10 cellular contexts compared by ENCODE assay signal in the genomic region with DNA sequence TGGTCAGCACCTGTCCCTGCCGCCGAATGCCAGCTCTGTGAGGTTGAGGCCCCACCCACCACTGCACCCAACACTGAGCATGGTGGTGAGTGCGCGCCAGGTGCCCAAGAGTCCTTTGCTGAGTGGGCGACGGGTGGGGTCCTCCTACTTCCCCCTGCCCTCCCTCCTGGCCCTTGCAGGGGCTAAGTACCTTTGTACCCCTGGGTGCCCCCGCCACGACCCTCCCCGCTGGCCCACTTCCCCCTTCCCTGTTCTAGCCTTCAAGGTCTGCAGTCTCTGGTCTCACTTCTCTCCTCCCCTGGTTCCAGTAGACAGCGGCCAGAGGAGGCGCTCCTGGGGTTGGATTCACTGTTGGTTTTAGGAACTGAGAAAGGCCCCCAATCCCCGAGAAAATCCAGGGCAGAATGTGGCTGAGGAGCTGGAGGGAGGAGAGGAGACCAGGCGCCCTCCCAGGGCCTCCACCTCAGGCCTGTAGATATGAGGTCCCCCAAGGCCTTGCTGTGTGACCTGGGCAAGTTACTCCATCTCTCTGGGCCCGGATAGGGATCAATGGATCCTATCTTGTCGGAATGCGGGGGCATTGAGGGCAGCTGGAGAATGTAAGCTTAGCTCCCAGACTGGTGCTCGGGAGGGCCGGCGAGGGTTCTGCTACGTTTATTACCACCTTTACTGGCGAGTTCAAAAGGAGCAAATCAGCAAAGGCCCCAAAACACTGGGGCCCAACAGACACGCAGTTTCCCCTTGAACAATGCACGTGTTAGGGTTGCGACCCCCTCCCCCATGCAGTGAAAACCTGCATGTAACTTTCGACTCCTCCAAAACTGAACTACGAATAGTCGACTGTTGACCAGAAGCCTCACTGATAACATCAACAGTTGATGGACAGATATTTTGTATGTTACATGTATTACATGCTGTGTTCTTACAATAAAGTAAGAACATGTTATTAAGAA. TPM values are rescaled to one million over a fixed set of nuclear protein-coding genes. Genes with fewer than 3 reads are reported as not detected.
A peak's percentile ranks its signal among the peaks of the same experiment; 100 is the strongest.
DNase-seq lines count a peak whose midpoint lies in the region; ATAC-seq, FAIRE-seq and TF ChIP-seq lines count a peak whose summit lies in the region.
"Had no signal": no experiment of that assay in that cellular context is flagged by ENCODE, and none has a peak within 500 bp of the region (broad histone marks: within the 10 kb centered on the region; RNA-seq: fewer than 3 reads in every experiment).

No MANE protein-coding gene starts in this region.

- peaks cover 20% of the 10 kb centered on the region for H3K4me1 Mint-ChIP-seq in Calu3 (ENCODE audit: low read depth, unreplicated experiment)
- peaks cover 7 to 20% (median 15%) of the 10 kb centered on the region in 3 donors for H3K4me1 Mint-ChIP-seq in IgD-negative memory B cell

- H3K4me2 ChIP-seq in H1 (ENCODE audit: insufficient read depth in 1 of 2, low read depth in 2 of 2, low read length in 2 of 2) (peak overlapping the region; percentile 62 to 72), trophoblast cell (ENCODE audit: low read length) (peak overlapping the region; percentile 56)

- TSS peak; percentile 88 for BruUV-seq in Calu3 (replicated peaks; lab: Mats Ljungman, UMichigan)

- peaks cover under 1% of the 10 kb centered on the region for H3K9me3 Mint-ChIP-seq in Calu3 (ENCODE audit: low read depth, unreplicated experiment)
- peaks cover 2 to 10% (median 5%) of the 10 kb centered on the region in 3 donors for H3K9me3 Mint-ChIP-seq in IgD-negative memory B cell

- FAIRE-seq in H1 (lab: Jason Lieb, UNC), result no peak

- peak overlapping the region in 3 of 4 experiments; percentile 5 to 47 (median 14); a peak in 4 of 8 replicates for H3K4me3 ChIP-seq in H1 (ENCODE audit: extremely low read depth in 1 of 4, insufficient read depth in 2 of 4, low read depth in 3 of 4, low read length in 4 of 4)
- peak overlapping the region; percentile 5 for H3K4me3 ChIP-seq in trophoblast cell (ENCODE audit: low read depth, low read length)
- H3K4me3 ChIP-seq in colonic mucosa, result no peak overlapping the region

- H4K8ac ChIP-seq in H1 (ENCODE audit: extremely low read depth, insufficient read depth, low read length), result no peak overlapping the region; the same call in 1 of the 2 replicates
- H4K8ac ChIP-seq in trophoblast cell (ENCODE audit: low read depth, low read length), result no peak overlapping the region

- peaks cover 0 to under 1% of the 10 kb centered on the region in 2 experiments; a peak in 3 of 4 replicates for H3K9me3 ChIP-seq in H1 (ENCODE audit: insufficient read depth in 2 of 2, low read depth in 1 of 2, low read length in 1 of 2)
- peaks cover 3% of the 10 kb centered on the region for H3K9me3 ChIP-seq in trophoblast cell (ENCODE audit: insufficient read depth, low read depth, low read length)
- H3K9me3 ChIP-seq in colonic mucosa, result no peaks in the 10 kb centered on the region

- H4K20me1 ChIP-seq in H1 (replicated peaks in 1 of 2; ENCODE audit: control insufficient read depth in 1 of 2, insufficient read depth in 2 of 2, low read length in 2 of 2), result no peaks in the 10 kb centered on the region

- TF ChIP-seq CTCF in Calu3 (IDR thresholded peaks at IDR 0.05; ENCODE audit: unreplicated experiment) (no peak), H1 (IDR thresholded peaks at IDR 0.05; ENCODE audit: control extremely low read depth in 1 of 3, insufficient read depth in 1 of 3, low read depth in 1 of 3, low read length in 3 of 3) (peak; percentile 26 to 33 (median 29); a peak in 3 of 4 replicates), colonic mucosa (IDR thresholded peaks at IDR 0.05) (no peak)

- H2BK15ac ChIP-seq in H1 (ENCODE audit: low read length), result peak overlapping the region; percentile 72; the same call in 1 of the 2 replicates

- H3K4me3 Mint-ChIP-seq in Calu3 (ENCODE audit: low read depth, unreplicated experiment) (peak overlapping the region; percentile 53), IgD-negative memory B cell (peak overlapping the region in 3 of 4 donors; percentile 63 to 85 (median 71))

- H2BK20ac ChIP-seq in H1 (ENCODE audit: low read length), result peak overlapping the region; percentile 24

- peak in 1 of 2 experiments; percentile 45; a peak in 2 of 4 replicates for TF ChIP-seq RAD21 in H1 (IDR thresholded peaks at IDR 0.05 in 1 of 2, conservative IDR thresholded peaks at IDR 0.05 in 1 of 2; ENCODE audit: low read depth in 2 of 2, low read length in 2 of 2)

- H2BK5ac ChIP-seq in H1 (ENCODE audit: low read depth, low read length) (peak overlapping the region; percentile 96; the same call in 1 of the 2 replicates), trophoblast cell (ENCODE audit: low read depth, low read length, poor library complexity) (no peak overlapping the region)

- peaks cover 3% of the 10 kb centered on the region; the same call in 1 of the 2 replicates for H3K23me2 ChIP-seq in H1 (ENCODE audit: low read depth, low read length)

- H4K91ac ChIP-seq in H1 (replicated peaks; ENCODE audit: insufficient read length, low read length) (peak overlapping the region; percentile 94), trophoblast cell (ENCODE audit: low read depth, low read length) (peak overlapping the region; percentile 49)

- 69% methylated on average over 22 of the region's 27 CpGs; no CpG with 5 or more reads in 1 of the 2 experiments for WGBS in H1 (ENCODE audit: extremely low coverage in 1 of 2, insufficient coverage in 1 of 2, insufficient read length in 1 of 2, insufficient replicate concordance in 2 of 2, low coverage in 1 of 2, low lambda C conversion rate in 2 of 2, missing lambda C conversion rate in 1 of 2), 2 experiments
- no CpG with 5 or more reads among the region's 27 CpGs for WGBS in trophoblast cell (ENCODE audit: extremely low coverage, insufficient coverage, insufficient read length)

- H3K36me3 ChIP-seq in H1 (ENCODE audit: control insufficient read depth in 2 of 4, insufficient read depth in 4 of 4, low read length in 3 of 4) (no peaks in the 10 kb centered on the region), trophoblast cell (ENCODE audit: control insufficient read depth in 1 of 2, insufficient read depth in 2 of 2, low read length in 2 of 2) (no peaks in the 10 kb centered on the region), colonic mucosa (no peaks in the 10 kb centered on the region)

- peaks cover 16% of the 10 kb centered on the region for H3K36me3 Mint-ChIP-seq in Calu3 (ENCODE audit: insufficient read depth, unreplicated experiment)
- no peaks in the 10 kb centered on the region for H3K36me3 Mint-ChIP-seq in IgD-negative memory B cell

- H3K9ac ChIP-seq in H1 (replicated peaks in 1 of 4; ENCODE audit: extremely low read depth in 1 of 4, low read depth in 3 of 4, low read length in 3 of 4), result no peak overlapping the region; a peak in 1 of 7 replicates
- H3K9ac ChIP-seq in trophoblast cell (ENCODE audit: low read length), result no peak overlapping the region
- H3K9ac ChIP-seq in colonic mucosa (ENCODE audit: low read depth in 2 of 2, low read length in 2 of 2), result no peak overlapping the region

- H3K56ac ChIP-seq in H1 (replicated peaks; ENCODE audit: insufficient read length, low read depth, low read length), result no peak overlapping the region

- H2AFZ ChIP-seq in H1 (ENCODE audit: low read length) (no peak overlapping the region), trophoblast cell (ENCODE audit: insufficient read depth, low read length, poor library complexity) (no peak overlapping the region)

- CTCF ChIA-PET in Calu3 (lab: Charles Lee) (interaction anchor here (0.8 to 1.6 kb wide), 6 partner anchors 8 to 175 kb away, joined by 4 to 17 read pairs (median 6); no protein-coding TSS in a partner anchor), H1 (lab: Charles Lee; ENCODE audit: partially characterized antibody) (interaction anchor here (0.7 to 3.9 kb wide), 10 partner anchors 8 to 185 kb away, joined by 3 to 20 read pairs (median 3); no protein-coding TSS in a partner anchor)

- POLR2A ChIA-PET in H1 (lab: Charles Lee; ENCODE audit: partially characterized antibody), result interaction anchor here (0.6 to 1.6 kb wide), 4 partner anchors 87 to 515 kb away, joined by 3 to 7 read pairs (median 3); no protein-coding TSS in a partner anchor

- H2BK12ac ChIP-seq in H1 (ENCODE audit: low read depth, low read length), result peak overlapping the region; percentile 87; the same call in 1 of the 2 replicates
- peak overlapping the region; percentile 14 for H2BK12ac ChIP-seq in trophoblast cell (ENCODE audit: low read length)

- H4K12ac ChIP-seq in trophoblast cell (ENCODE audit: low read depth, low read length), result no peak overlapping the region

- peak; percentile 53 for DNase-seq in Calu3
- DNase-seq in H1 (ENCODE audit: low read depth in 1 of 2, low spot score in 2 of 2), result peak in 1 of 2 experiments; percentile 63
- DNase-seq in trophoblast cell, result no peak
- no peak for DNase-seq in colonic mucosa
- no peak for DNase-seq in SW480 (ENCODE audit: low spot score)
- no peak for DNase-seq in SKM-1 (lab: John Stamatoyannopoulos, UW; ENCODE audit: unreplicated experiment)
- DNase-seq: NCI-H526 treated with DMSO at 0.1 percent for 48 hours had no signal

- H3K27me3 ChIP-seq in H1 (replicated peaks in 1 of 4; ENCODE audit: control insufficient read depth in 3 of 4, extremely low read depth in 1 of 4, insufficient read depth in 3 of 4, low read length in 3 of 4) (peaks cover 0 to 4% (median under 1%) of the 10 kb centered on the region in 4 experiments; a peak in 3 of 7 replicates), trophoblast cell (ENCODE audit: insufficient read depth, low read length) (no peaks in the 10 kb centered on the region), colonic mucosa (no peaks in the 10 kb centered on the region)

- H3K23ac ChIP-seq in H1 (ENCODE audit: insufficient read length) (no peak overlapping the region), trophoblast cell (ENCODE audit: low read length) (no peak overlapping the region)

- H2AK5ac ChIP-seq in H1 (ENCODE audit: low read depth, low read length) (no peak overlapping the region), trophoblast cell (ENCODE audit: low read length) (peak overlapping the region; percentile 49)

- H3K27me3 Mint-ChIP-seq in Calu3 (ENCODE audit: unreplicated experiment) (no peaks in the 10 kb centered on the region), IgD-negative memory B cell (peaks cover 9% of the 10 kb centered on the region)
- H3K27me3 Mint-ChIP-seq: activated CD4-positive, alpha-beta memory T cell treated with anti-CD3 and anti-CD28 coated beads for 36 hours had no signal

- TF ChIP-seq POLR2A in H1 (IDR thresholded peaks at IDR 0.05; ENCODE audit: control extremely low read depth in 1 of 2, low read depth in 2 of 2, low read length in 2 of 2), result no peak

- H3K27ac Mint-ChIP-seq in Calu3 (ENCODE audit: unreplicated experiment) (peak overlapping the region; percentile 93), IgD-negative memory B cell (peak overlapping the region in 1 of 3 donors; percentile 23)

- H3K27ac ChIP-seq in H1 (ENCODE audit: low read depth, low read length) (no peak overlapping the region), trophoblast cell (ENCODE audit: low read depth, low read length) (peak overlapping the region; percentile 42), colonic mucosa (no peak overlapping the region)

- intact Hi-C loops in Calu3 (cut with micrococcal nuclease; ENCODE audit: unreplicated experiment) (loop anchor here (1.0 kb wide), 1 partner anchor 173 kb away; no protein-coding TSS in a partner anchor), colonic mucosa (cut with DNase I) (no loop called here)

- H3K4me1 ChIP-seq in H1 (replicated peaks in 1 of 4; ENCODE audit: control insufficient read depth in 3 of 4, insufficient read depth in 4 of 4, low read length in 3 of 4) (peaks cover 0 to 26% (median 18%) of the 10 kb centered on the region in 4 experiments; a peak in 6 of 7 replicates), trophoblast cell (ENCODE audit: control insufficient read depth in 1 of 2, insufficient read depth in 2 of 2, low read length in 2 of 2) (peaks cover 18 to 21% of the 10 kb centered on the region in 2 experiments), colonic mucosa (peaks cover 9% of the 10 kb centered on the region)

- peak overlapping the region; percentile 71 for H3K4ac ChIP-seq in H1 (replicated peaks; ENCODE audit: insufficient read length, low read depth, low read length)
- H3K4ac ChIP-seq in trophoblast cell (ENCODE audit: low read depth, low read length), result no peak overlapping the region

- peak overlapping the region; percentile 61 for H4K5ac ChIP-seq in H1 (ENCODE audit: insufficient read length, low read depth, low read length)

- H2BK120ac ChIP-seq in H1 (replicated peaks; ENCODE audit: low read depth, low read length) (peak overlapping the region; percentile 82), trophoblast cell (ENCODE audit: insufficient read depth, low read length, poor library complexity) (peak overlapping the region; percentile 74)

- peak overlapping the region; percentile 90; the same call in 1 of the 2 replicates for H3K18ac ChIP-seq in H1 (ENCODE audit: extremely low read depth, low read length)
- H3K18ac ChIP-seq in trophoblast cell (ENCODE audit: low read length), result peak overlapping the region; percentile 86

- H3K14ac ChIP-seq in H1 (ENCODE audit: insufficient read length) (no peak overlapping the region), trophoblast cell (ENCODE audit: low read length) (peak overlapping the region; percentile 80)

- no peak for ATAC-seq in GM19035 (IDR thresholded peaks at IDR 0.05; ENCODE audit: unreplicated experiment)

- H3K79me1 ChIP-seq in H1 (ENCODE audit: low read depth, low read length) (no peaks in the 10 kb centered on the region), trophoblast cell (ENCODE audit: low read length) (peaks cover 8% of the 10 kb centered on the region)

- H3K79me2 ChIP-seq in H1 (ENCODE audit: control insufficient read depth in 1 of 2, insufficient read depth in 2 of 2, low read length in 2 of 2) (no peaks in the 10 kb centered on the region), trophoblast cell (ENCODE audit: control insufficient read depth, insufficient read depth, low read length, poor library complexity) (peaks cover 3% of the 10 kb centered on the region)

- no peak for TF ChIP-seq EP300 in H1 (IDR thresholded peaks at IDR 0.05; ENCODE audit: borderline replicate concordance in 1 of 2, low read depth in 2 of 2, low read length in 2 of 2)

RNA-seq across cellular contexts. Expression of a gene that starts 31.9 kb away (rescaled TPM):
- total RNA-seq in Calu3 (2022), result 0.33 TPM in 1 of 2 replicates, not detected in the other
- not detected for polyA plus RNA-seq in IgD-negative memory B cell
- 0.15 and 0.20 TPM in 2 replicates for total RNA-seq in H1 (2021; fragmentation: NEBNext Ultra II Directional; extraction: Animal tissue kit (Norgen Biotek cat#: 25700))
- 0.17 TPM in 2 replicates for polyA plus RNA-seq in H1 (2011; rRNA removed)
- polyA plus RNA-seq in H1 (2011; cell fraction: cytosol; rRNA removed), result 0.13 TPM
- polyA plus RNA-seq in H1 (2011; cell fraction: nucleus; rRNA removed), result 1.6 TPM
- 0.26 to 0.81 TPM (median 0.35 TPM) in 4 replicates for polyA plus RNA-seq in H1 (2012, experiment 1 of 2)
- polyA plus RNA-seq in H1 (2012, experiment 2 of 2), result not detected
- 0.04 TPM for polyA plus RNA-seq in H1 (2013, experiment 1 of 2)
- polyA plus RNA-seq in H1 (2013, experiment 2 of 2), result 0.07 TPM
- 0.38 and 0.44 TPM in 2 replicates for polyA minus RNA-seq in H1 (2011; rRNA and poly(A)+ RNA removed)
- polyA minus RNA-seq in H1 (2011; cell fraction: cytosol; rRNA and poly(A)+ RNA removed), result 0.51 TPM
- polyA minus RNA-seq in H1 (2011; cell fraction: nucleus; rRNA and poly(A)+ RNA removed), result 0.60 TPM
- polyA plus RNA-seq in trophoblast cell (2013), result 0.12 and 0.14 TPM in 2 replicates
- under 1 TPM in 1 of 2 donors, not detected in 1; 0.10 TPM for total RNA-seq in colonic mucosa

Comparison
In these comparisons a context has a peak if more than half of its experiments do, and no peak if none do; other contexts are left out.
1. CTCF ChIP-seq: peak in H1 (3 of 3); none in Calu3 (single experiment) and colonic mucosa (single experiment).